9 cellular contexts compared by ENCODE assay signal in genomic region chr6:11414564-11414963, GRCh38.
DNase-seq lines count a peak whose midpoint lies in the region; ATAC-seq and TF ChIP-seq lines count a peak whose summit lies in the region.
"Had no signal": no experiment of that assay in that cellular context is flagged by ENCODE, and none has a peak within 500 bp of the region (broad histone marks: within the 10 kb centered on the region; RNA-seq: fewer than 3 reads in every experiment).

No MANE protein-coding gene starts in this region.

- peak; percentile 12 for DNase-seq in activated T-cell treated with anti-CD3 and anti-CD28 coated beads, Interleukin-2, amount 50 U/mL, for 4 hours
- DNase-seq in lung (ENCODE audit: low spot score), result no peak
- no peak for DNase-seq in stimulated activated naive CD8-positive, alpha-beta T cell treated with anti-CD3 and anti-CD28 coated beads, Interleukin-15, amount 100 ng/mL, for 72 hours

- H3K9me3 ChIP-seq in lung (ENCODE audit: control insufficient read depth in 2 of 2, insufficient read depth in 1 of 2, low read length in 1 of 2), result no peaks in the 10 kb centered on the region

- no peak overlapping the region for H3K27ac ChIP-seq in lung (ENCODE audit: low read depth in 1 of 2, low read length in 1 of 2)

- H3K36me3 ChIP-seq in lung (ENCODE audit: control insufficient read depth in 2 of 2, insufficient read depth in 2 of 2, low read length in 2 of 2), result no peaks in the 10 kb centered on the region

- H3K9me3 Mint-ChIP-seq in activated T-cell treated with anti-CD3 and anti-CD28 coated beads, Interleukin-2, amount 50 U/mL, for 4 hours, result no peaks in the 10 kb centered on the region
- peaks cover 0 to 7% of the 10 kb centered on the region in 2 donors for H3K9me3 Mint-ChIP-seq in stimulated activated naive CD8-positive, alpha-beta T cell treated with anti-CD3 and anti-CD28 coated beads, Interleukin-15, amount 100 ng/mL, for 72 hours

- no peaks in the 10 kb centered on the region for H3K27me3 ChIP-seq in lung (ENCODE audit: control insufficient read depth, insufficient read depth)

- TF ChIP-seq CTCF in lung (IDR thresholded peaks at IDR 0.05; ENCODE audit: control extremely low read depth, extremely low read depth), result no peak

- peak overlapping the region in 1 of 2 donors; percentile 53 for H3K27ac Mint-ChIP-seq in stimulated activated naive CD8-positive, alpha-beta T cell treated with anti-CD3 and anti-CD28 coated beads, Interleukin-15, amount 100 ng/mL, for 72 hours
- H3K27ac Mint-ChIP-seq: dendritic cell treated with granulocyte-macrophage colony-stimulating factor and Interleukin-4, amounts not matched to agents 40 ng/mL and 50 ng/mL, for 4 days had no signal

- no peak overlapping the region for H3K4me3 ChIP-seq in lung

- H3K4me1 Mint-ChIP-seq in activated T-cell treated with anti-CD3 and anti-CD28 coated beads, Interleukin-2, amount 50 U/mL, for 4 hours (ENCODE audit: low read depth), result peaks cover 41% of the 10 kb centered on the region
- peaks cover 59% of the 10 kb centered on the region for H3K4me1 Mint-ChIP-seq in stimulated activated naive CD8-positive, alpha-beta T cell treated with anti-CD3 and anti-CD28 coated beads, Interleukin-15, amount 100 ng/mL, for 72 hours

- H3K27me3 Mint-ChIP-seq in activated T-cell treated with anti-CD3 and anti-CD28 coated beads, Interleukin-2, amount 50 U/mL, for 4 hours (ENCODE audit: low read depth), result no peaks in the 10 kb centered on the region
- H3K27me3 Mint-ChIP-seq in stimulated activated naive CD8-positive, alpha-beta T cell treated with anti-CD3 and anti-CD28 coated beads, Interleukin-15, amount 100 ng/mL, for 72 hours, result no peaks in the 10 kb centered on the region

- WGBS in lung, 2 donors, result 89 to 95% methylated on average over 1 of the region's 1 CpG

- H3K36me3 Mint-ChIP-seq in activated T-cell treated with anti-CD3 and anti-CD28 coated beads, Interleukin-2, amount 50 U/mL, for 4 hours (ENCODE audit: insufficient read depth), result no peaks in the 10 kb centered on the region

- H3K4me1 ChIP-seq in lung (ENCODE audit: control insufficient read depth in 2 of 2, insufficient read depth in 2 of 2, low read length in 2 of 2), result peaks cover 5% of the 10 kb centered on the region in 2 donors

- H3K4me3 Mint-ChIP-seq in activated T-cell treated with anti-CD3 and anti-CD28 coated beads, Interleukin-2, amount 50 U/mL, for 4 hours, result no peak overlapping the region
- H3K4me3 Mint-ChIP-seq in stimulated activated naive CD8-positive, alpha-beta T cell treated with anti-CD3 and anti-CD28 coated beads, Interleukin-15, amount 100 ng/mL, for 72 hours, result no peak overlapping the region
- H3K4me3 Mint-ChIP-seq: dendritic cell treated with granulocyte-macrophage colony-stimulating factor and Interleukin-4, amounts not matched to agents 40 ng/mL and 50 ng/mL, for 4 days had no signal

- ATAC-seq in GM18867 (IDR thresholded peaks at IDR 0.05; ENCODE audit: unreplicated experiment) (peak; percentile 33), HG03175 (IDR thresholded peaks at IDR 0.05; ENCODE audit: unreplicated experiment) (peak; percentile 82), lung (ENCODE audit: insufficient read depth, low FRiP score) (peak; percentile 68), GM18873 (IDR thresholded peaks at IDR 0.05; ENCODE audit: low FRiP score, unreplicated experiment) (no peak), HG02885 (IDR thresholded peaks at IDR 0.05; ENCODE audit: poor library complexity, unreplicated experiment) (no peak), GM19324 (IDR thresholded peaks at IDR 0.05; ENCODE audit: low FRiP score, unreplicated experiment) (no peak)
- peak in 1 of 2 donors; percentile 38 for ATAC-seq in activated T-cell treated with anti-CD3 and anti-CD28 coated beads, Interleukin-2, amount 50 U/mL, for 4 hours
- ATAC-seq in stimulated activated naive CD8-positive, alpha-beta T cell treated with anti-CD3 and anti-CD28 coated beads, Interleukin-15, amount 100 ng/mL, for 72 hours, result no peak

Comparison
In these comparisons a context has a peak if more than half of its experiments do, and no peak if none do; other contexts are left out.
1. ATAC-seq: peak in GM18867 (single experiment), HG03175 (single experiment) and lung (single experiment); none in GM18873 (single experiment), HG02885 (single experiment), stimulated activated naive CD8-positive, alpha-beta T cell treated with anti-CD3 and anti-CD28 coated beads, Interleukin-15, amount 100 ng/mL, for 72 hours (single experiment) and GM19324 (single experiment).